ENCODE assay signal across 16 cellular contexts in genomic region chr15:95825672-95826387, GRCh38.
DNase-seq lines count a peak whose midpoint lies in the region; ATAC-seq, FAIRE-seq and TF ChIP-seq lines count a peak whose summit lies in the region.
"Had no signal": no experiment of that assay in that cellular context is flagged by ENCODE, and none has a peak within 500 bp of the region (broad histone marks: within the 10 kb centered on the region; RNA-seq: fewer than 3 reads in every experiment).

No MANE protein-coding gene starts in this region.

- intact Hi-C loops in posterior vena cava (cut with DNase I): no loop called here

- H3K4me1 ChIP-seq in hepatocyte (ENCODE audit: insufficient read depth): peaks cover 5% of the 10 kb centered on the region

- no peak overlapping the region for H3K27ac ChIP-seq in hepatocyte
- H3K27ac ChIP-seq: C4-2B, tibial nerve had no signal

- H3K27me3 ChIP-seq in hepatocyte: no peaks in the 10 kb centered on the region
- H3K27me3 ChIP-seq: tibial nerve had no signal

- H3K36me3 ChIP-seq in hepatocyte (replicated peaks; ENCODE audit: insufficient read depth, low read depth): no peaks in the 10 kb centered on the region
- H3K36me3 ChIP-seq: tibial nerve had no signal

- H4K20me1 ChIP-seq in hepatocyte (ENCODE audit: insufficient read depth, poor library complexity, severe bottlenecking): no peaks in the 10 kb centered on the region

- no peak for TF ChIP-seq CTCF in hepatocyte (IDR thresholded peaks at IDR 0.05; ENCODE audit: poor library complexity)

- no peaks in the 10 kb centered on the region for H3K9me2 ChIP-seq in hepatocyte (replicated peaks; ENCODE audit: insufficient read depth)

- no peak overlapping the region for H3K4me3 ChIP-seq in hepatocyte
- H3K4me3 ChIP-seq: tibial nerve had no signal

- no peaks in the 10 kb centered on the region for H3K79me2 ChIP-seq in hepatocyte

- no peak for FAIRE-seq in RCC 7860 (lab: Jason Lieb, UNC)
- FAIRE-seq: D721Med had no signal

- H3K9me3 ChIP-seq in hepatocyte (ENCODE audit: low read depth): no peaks in the 10 kb centered on the region
- H3K9me3 ChIP-seq: tibial nerve had no signal

- DNase-seq in DMS153 treated with DMSO at 0.1 percent for 48 hours (lab: John Stamatoyannopoulos, UW; ENCODE audit: unreplicated experiment): peak; percentile 45
- peak; percentile 30 to 32 for DNase-seq in NCI-H187 (lab: John Stamatoyannopoulos, UW)
- DNase-seq in NCI-H510A treated with DMSO at 0.1 percent for 48 hours (lab: John Stamatoyannopoulos, UW): peak; percentile 41
- no peak for DNase-seq in hepatocyte (ENCODE audit: low spot score)
- DNase-seq in RCC 7860 (ENCODE audit: low spot score): no peak
- DNase-seq in glomerular visceral epithelial cell (ENCODE audit: extremely low spot score): no peak
- no peak for DNase-seq in posterior vena cava (ENCODE audit: low spot score)
- DNase-seq: activated T-cell treated with anti-CD3 and anti-CD28 coated beads, Interleukin-2, amount 50 U/mL, for 72 hours; MM.1S; NCI-H2107; stimulated activated CD4-positive, alpha-beta T cell treated with anti-CD3 and anti-CD28 coated beads, Interleukin-4, amount 100 ng/mL, for 1 hour; stimulated activated naive CD8-positive, alpha-beta T cell treated with anti-CD3 and anti-CD28 coated beads, Interleukin-15, amount 100 ng/mL, for 72 hours had no signal

- peak overlapping the region; percentile 6 for H3K4me2 ChIP-seq in hepatocyte

- ATAC-seq in HG02759 (IDR thresholded peaks at IDR 0.05; ENCODE audit: unreplicated experiment): no peak
- ATAC-seq: activated T-cell treated with anti-CD3 and anti-CD28 coated beads, Interleukin-2, amount 50 U/mL, for 72 hours; stimulated activated naive CD8-positive, alpha-beta T cell treated with anti-CD3 and anti-CD28 coated beads, Interleukin-15, amount 100 ng/mL, for 72 hours had no signal

- 32% methylated on average over 8 of the region's 8 CpGs for WGBS in hepatocyte (ENCODE audit: low lambda C conversion rate, missing lambda C conversion rate)

- no peak overlapping the region for H2AFZ ChIP-seq in hepatocyte

Comparison
In these comparisons a context has a peak if more than half of its experiments do, and no peak if none do; other contexts are left out.
1. DNase-seq: peak in DMS153 treated with DMSO at 0.1 percent for 48 hours (single experiment), NCI-H187 (2 of 2) and NCI-H510A treated with DMSO at 0.1 percent for 48 hours (single experiment); none in hepatocyte (single experiment), RCC 7860 (single experiment), glomerular visceral epithelial cell (single experiment) and posterior vena cava (single experiment).